Comparison of ENCODE assay signal across 10 cellular contexts in the genomic region with DNA sequence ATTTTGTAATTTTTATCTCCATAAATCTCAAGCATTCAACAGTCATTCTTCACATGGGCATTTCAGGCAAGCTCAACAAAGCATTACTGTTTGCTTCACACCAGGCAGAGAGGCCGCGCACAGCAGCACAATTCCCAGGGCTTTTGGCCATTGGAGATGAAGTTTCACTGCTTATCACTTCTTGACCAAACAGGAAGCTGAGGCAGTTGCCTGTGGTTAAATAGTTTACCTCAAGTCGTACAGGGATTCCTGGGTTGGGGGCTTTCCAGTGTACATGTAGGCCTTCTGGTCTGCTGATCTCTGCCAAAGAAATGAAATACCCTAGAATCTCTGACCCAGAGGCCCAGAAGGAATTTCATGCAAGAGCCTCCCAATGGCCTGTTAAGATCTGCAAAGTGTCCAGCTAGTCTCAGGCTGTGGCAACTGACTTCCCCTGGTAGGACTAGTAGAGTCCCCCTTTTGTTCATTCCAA. TPM values are rescaled to one million over a fixed set of nuclear protein-coding genes. Genes with fewer than 3 reads are reported as not detected.
DNase-seq lines count a peak whose midpoint lies in the region; ATAC-seq and TF ChIP-seq lines count a peak whose summit lies in the region.
"Had no signal": no experiment of that assay in that cellular context is flagged by ENCODE, and none has a peak within 500 bp of the region (broad histone marks: within the 10 kb centered on the region; RNA-seq: fewer than 3 reads in every experiment).

No MANE protein-coding gene starts in this region.

- peak; percentile 56 for ATAC-seq in HG02981 (IDR thresholded peaks at IDR 0.05; ENCODE audit: unreplicated experiment)
- peak; percentile 40 for ATAC-seq in activated CD8-positive, alpha-beta T cell treated with anti-CD3 and anti-CD28 coated beads for 36 hours
- ATAC-seq in GM19455 (IDR thresholded peaks at IDR 0.05; ENCODE audit: unreplicated experiment), result no peak
- ATAC-seq in HG03460 (IDR thresholded peaks at IDR 0.05; ENCODE audit: unreplicated experiment), result no peak

- no peaks in the 10 kb centered on the region for H3K27me3 Mint-ChIP-seq in activated CD8-positive, alpha-beta T cell treated with anti-CD3 and anti-CD28 coated beads for 36 hours
- H3K27me3 Mint-ChIP-seq: naive thymus-derived CD8-positive, alpha-beta T cell had no signal

- H3K27me3 ChIP-seq in layer of hippocampus (ENCODE audit: control insufficient read depth, insufficient read depth, low read length), result no peaks in the 10 kb centered on the region

- POLR2A ChIA-PET in activated CD8-positive, alpha-beta T cell treated with anti-CD3 and anti-CD28 coated beads for 36 hours (lab: Charles Lee), result interaction anchor here (1.1 to 1.3 kb wide), 3 partner anchors 8 to 25 kb away, joined by 3 to 5 read pairs (median 5); partner anchors contain the start of gene SFXN4

- DNase-seq in COLO829 (ENCODE audit: low spot score), result peak; percentile 70
- peak; percentile 35 for DNase-seq in activated CD8-positive, alpha-beta T cell treated with anti-CD3 and anti-CD28 coated beads for 36 hours
- no peak for DNase-seq in ureter (ENCODE audit: low spot score)
- DNase-seq in NCI-H2081 (lab: John Stamatoyannopoulos, UW), result no peak
- DNase-seq: naive thymus-derived CD8-positive, alpha-beta T cell had no signal

- no peaks in the 10 kb centered on the region for H3K9me3 Mint-ChIP-seq in activated CD8-positive, alpha-beta T cell treated with anti-CD3 and anti-CD28 coated beads for 36 hours
- H3K9me3 Mint-ChIP-seq: naive thymus-derived CD8-positive, alpha-beta T cell had no signal

- peak overlapping the region; percentile 4 for H3K27ac ChIP-seq in layer of hippocampus (ENCODE audit: low read depth, low read length)
- H3K27ac ChIP-seq: coronary artery had no signal

- no peak overlapping the region for H3K27ac Mint-ChIP-seq in activated CD8-positive, alpha-beta T cell treated with anti-CD3 and anti-CD28 coated beads for 36 hours

- H3K36me3 Mint-ChIP-seq in activated CD8-positive, alpha-beta T cell treated with anti-CD3 and anti-CD28 coated beads for 36 hours (ENCODE audit: low read depth), result no peaks in the 10 kb centered on the region
- H3K36me3 Mint-ChIP-seq: naive thymus-derived CD8-positive, alpha-beta T cell had no signal

- no peak for TF ChIP-seq CTCF in activated CD8-positive, alpha-beta T cell treated with anti-CD3 and anti-CD28 coated beads for 36 hours (IDR thresholded peaks at IDR 0.05)

- intact Hi-C loops in activated CD8-positive, alpha-beta T cell treated with anti-CD3 and anti-CD28 coated beads for 36 hours (cut with micrococcal nuclease), result no loop called here

- no peak overlapping the region for H3K4me3 Mint-ChIP-seq in activated CD8-positive, alpha-beta T cell treated with anti-CD3 and anti-CD28 coated beads for 36 hours

- CTCF ChIA-PET in activated CD8-positive, alpha-beta T cell treated with anti-CD3 and anti-CD28 coated beads for 36 hours (lab: Charles Lee), result interaction anchor here (0.8 to 3.8 kb wide), 9 partner anchors 9 to 288 kb away, joined by 3 to 28 read pairs (median 3); partner anchors contain the start of gene GRK5

- H3K4me1 Mint-ChIP-seq in activated CD8-positive, alpha-beta T cell treated with anti-CD3 and anti-CD28 coated beads for 36 hours (ENCODE audit: low read depth), result peaks cover 22% of the 10 kb centered on the region

RNA-seq across cellular contexts. Expression of gene PRDX3, which starts 11.2 kb away (rescaled TPM):
- total RNA-seq in activated CD8-positive, alpha-beta T cell treated with anti-CD3 and anti-CD28 coated beads for 36 hours, result 100 to 1,000 TPM; 198 to 203 TPM
- total RNA-seq in ureter, result 95.0 TPM

RNA-seq across cellular contexts. Expression of gene GRK5, which starts 17.5 kb away (rescaled TPM):
- total RNA-seq in activated CD8-positive, alpha-beta T cell treated with anti-CD3 and anti-CD28 coated beads for 36 hours, result 10 to 100 TPM; 14.8 to 15.6 TPM
- total RNA-seq in ureter, result 16.7 TPM

RNA-seq across cellular contexts. Expression of gene SFXN4, which starts 24.3 kb away (rescaled TPM):
- total RNA-seq in activated CD8-positive, alpha-beta T cell treated with anti-CD3 and anti-CD28 coated beads for 36 hours, result 10 to 100 TPM; 45.9 to 50.3 TPM
- 34.5 TPM for total RNA-seq in ureter

Comparison
In these comparisons a context has a peak if more than half of its experiments do, and no peak if none do; other contexts are left out.
1. DNase-seq: peak in COLO829 (single experiment) and activated CD8-positive, alpha-beta T cell treated with anti-CD3 and anti-CD28 coated beads for 36 hours (single experiment); none in ureter (single experiment) and NCI-H2081 (0 of 2).
2. ATAC-seq: peak in HG02981 (single experiment) and activated CD8-positive, alpha-beta T cell treated with anti-CD3 and anti-CD28 coated beads for 36 hours (single experiment); none in GM19455 (single experiment) and HG03460 (single experiment).